8 cellular contexts compared by ENCODE assay signal in the genomic region with DNA sequence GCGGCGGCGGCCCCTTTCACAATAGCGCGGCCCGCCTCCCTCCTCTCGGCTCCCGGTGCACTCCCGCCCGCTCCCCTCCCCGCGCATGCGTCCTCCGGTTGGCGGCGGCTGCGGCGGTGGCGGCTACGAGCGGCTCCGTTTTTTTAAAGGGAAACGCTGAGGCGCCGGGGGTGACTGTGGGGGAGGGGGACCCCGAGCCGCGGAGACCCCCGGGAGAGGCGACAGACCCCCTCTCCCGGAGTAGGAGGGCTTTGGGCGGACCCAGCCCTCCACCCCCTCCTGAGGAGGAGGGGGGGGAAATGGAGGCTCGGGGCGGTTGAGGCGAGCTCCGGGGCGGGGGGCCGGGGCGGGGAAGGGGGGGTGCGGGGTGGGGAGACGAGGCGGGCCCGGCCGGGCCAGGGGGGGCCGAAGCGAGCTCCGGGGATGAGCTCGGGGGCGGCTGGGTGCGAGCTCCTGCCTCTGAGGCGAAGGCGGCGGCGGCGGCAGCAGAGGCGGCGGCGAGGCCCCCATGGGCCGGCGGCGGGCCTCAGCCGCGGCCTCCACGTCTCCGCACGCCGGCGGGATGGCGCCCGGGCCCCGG. TPM values are rescaled to one million over a fixed set of nuclear protein-coding genes. Genes with fewer than 3 reads are reported as not detected.
DNase-seq lines count a peak whose midpoint lies in the region; ATAC-seq, FAIRE-seq and TF ChIP-seq lines count a peak whose summit lies in the region.

MSL1 (plus strand) TSS at position 86 of the 580 bp plus-strand sequence. CDS start 642 bp downstream, outside the sequence.

- no peaks in the 10 kb centered on the region for H3K9me3 Mint-ChIP-seq in activated CD4-positive, alpha-beta T cell treated with anti-CD3 and anti-CD28 coated beads for 36 hours (ENCODE audit: low read depth)
- no peaks in the 10 kb centered on the region for H3K9me3 Mint-ChIP-seq in chondrocyte (ENCODE audit: low read depth)

- peaks cover 8 to 10% of the 10 kb centered on the region in 2 donors for H3K4me1 ChIP-seq in kidney (ENCODE audit: control insufficient read depth in 1 of 2, insufficient read depth in 1 of 2, low read depth in 1 of 2, low read length in 2 of 2)

- no peaks in the 10 kb centered on the region for H3K9me3 ChIP-seq in kidney (ENCODE audit: control insufficient read depth in 1 of 2, low read length in 2 of 2)

- CTCF ChIA-PET in activated CD4-positive, alpha-beta T cell treated with anti-CD3 and anti-CD28 coated beads for 36 hours (lab: Charles Lee): interaction anchor here (0.9 to 3.6 kb wide), 3 partner anchors 8 to 142 kb away, joined by 3 to 41 read pairs (median 8); partner anchors contain the start of gene NR1D1

- H3K4me3 ChIP-seq in GM08714 (ENCODE audit: low read length) (peak within 1 kb of the TSS; percentile 72), kidney (ENCODE audit: low read length in 2 of 2) (peak within 1 kb of the TSS; percentile 82 to 92)

- peak within 1 kb of the TSS; percentile 57 for H3K27ac Mint-ChIP-seq in activated CD4-positive, alpha-beta T cell treated with anti-CD3 and anti-CD28 coated beads for 36 hours
- peak within 1 kb of the TSS; percentile 91 for H3K27ac Mint-ChIP-seq in chondrocyte (ENCODE audit: unreplicated experiment)

- peak within 1 kb of the TSS; percentile 91 to 93 for H3K27ac ChIP-seq in kidney (ENCODE audit: low read depth in 2 of 2, low read length in 2 of 2)

- FAIRE-seq in kidney (lab: Jason Lieb, UNC): no peak

- peaks cover 29% of the 10 kb centered on the region for H3K4me1 Mint-ChIP-seq in activated CD4-positive, alpha-beta T cell treated with anti-CD3 and anti-CD28 coated beads for 36 hours
- H3K4me1 Mint-ChIP-seq in chondrocyte (ENCODE audit: low read depth): peaks cover 30% of the 10 kb centered on the region

- intact Hi-C loops in activated CD4-positive, alpha-beta T cell treated with anti-CD3 and anti-CD28 coated beads for 36 hours (cut with DNase I, micrococcal nuclease): loop anchor here (1.0 to 2.0 kb wide), 7 partner anchors 9 to 165 kb away; partner anchors contain the start of genes CASC3 (in 1 of the 2), CDC6 (in 1 of the 2), NR1D1 (in 1 of the 2) and RAPGEFL1 (in 1 of the 2)
- intact Hi-C loops in kidney (cut with DNase I): no loop called here

- H3K27me3 Mint-ChIP-seq in activated CD4-positive, alpha-beta T cell treated with anti-CD3 and anti-CD28 coated beads for 36 hours: no peaks in the 10 kb centered on the region
- no peaks in the 10 kb centered on the region for H3K27me3 Mint-ChIP-seq in chondrocyte (ENCODE audit: low read depth)

- ATAC-seq in HG02885 (IDR thresholded peaks at IDR 0.05; ENCODE audit: poor library complexity, unreplicated experiment): peak; percentile 61
- peak; percentile 69 for ATAC-seq in activated CD4-positive, alpha-beta T cell treated with anti-CD3 and anti-CD28 coated beads for 36 hours
- no peak for ATAC-seq in HG03378 (IDR thresholded peaks at IDR 0.05; ENCODE audit: unreplicated experiment)

- POLR2A ChIA-PET in activated CD4-positive, alpha-beta T cell treated with anti-CD3 and anti-CD28 coated beads for 36 hours (lab: Charles Lee): interaction anchor here (3.6 to 4.0 kb wide), 2 partner anchors 9 to 17 kb away, joined by 21 to 22 read pairs; partner anchors contain the start of gene CASC3

- peak within 1 kb of the TSS; percentile 79 for H3K4me3 Mint-ChIP-seq in activated CD4-positive, alpha-beta T cell treated with anti-CD3 and anti-CD28 coated beads for 36 hours
- peak within 1 kb of the TSS; percentile 78 for H3K4me3 Mint-ChIP-seq in chondrocyte (ENCODE audit: unreplicated experiment)

- H3K36me3 Mint-ChIP-seq in activated CD4-positive, alpha-beta T cell treated with anti-CD3 and anti-CD28 coated beads for 36 hours (ENCODE audit: low read depth): peaks cover 27% of the 10 kb centered on the region
- H3K36me3 Mint-ChIP-seq in chondrocyte (ENCODE audit: low read depth): peaks cover 11% of the 10 kb centered on the region

- DNase-seq in NCI-H2227 treated with DMSO at 0.1 percent for 48 hours (lab: John Stamatoyannopoulos, UW) (peak; percentile 76), chondrocyte (ENCODE audit: low spot score) (no peak), kidney (peak; percentile 96)
- DNase-seq in activated CD4-positive, alpha-beta T cell treated with anti-CD3 and anti-CD28 coated beads for 36 hours: peak; percentile 92
- DNase-seq in stimulated activated CD4-positive, alpha-beta T cell treated with anti-CD3 and anti-CD28 coated beads, Interleukin-12 subunit alpha, Interleukin-12 subunit beta, amount 100 ng/mL, for 48 hours (ENCODE audit: low read depth in 2 of 3, low spot score in 1 of 3): peak; percentile 69 to 84 (median 70)

- peak within 1 kb of the TSS; percentile 27 to 95 for H3K9ac ChIP-seq in kidney (ENCODE audit: low read length in 2 of 2)

- no peak for TF ChIP-seq CTCF in chondrocyte (IDR thresholded peaks at IDR 0.05)
- no peak for TF ChIP-seq CTCF in kidney (IDR thresholded peaks at IDR 0.05; ENCODE audit: borderline replicate concordance, extremely low read depth, insufficient read depth)

- H3K36me3 ChIP-seq in kidney (ENCODE audit: control insufficient read depth in 1 of 2, insufficient read depth in 2 of 2, low read length in 2 of 2): peaks cover 4 to 5% of the 10 kb centered on the region in 2 donors

RNA-seq across cellular contexts. Expression of gene MSL1, which starts in this region (rescaled TPM):
- 10 to 100 TPM; 81.7 to 89.6 TPM for total RNA-seq in activated CD4-positive, alpha-beta T cell treated with anti-CD3 and anti-CD28 coated beads for 36 hours
- total RNA-seq in chondrocyte (86.8 to 103 TPM (median 96.2 TPM) in 3 replicates), kidney (75.4 TPM)
- polyA plus RNA-seq in kidney (ENCODE audit: insufficient read depth, low read depth, low replicate concordance): 34.9 TPM
